ENCODE assay signal across 31 cellular contexts in genomic region chr13:95044452-95045205, GRCh38.
"Had no signal": no experiment of that assay in that cellular context is flagged by ENCODE, and none has a peak within 500 bp of the region (broad histone marks: within the 10 kb centered on the region; RNA-seq: fewer than 3 reads in every experiment).

No MANE protein-coding gene starts in this region.

- H3K4me1 Mint-ChIP-seq: mesothelial cell of epicardium, nephron, neural progenitor cell had no signal

- ATAC-seq: esophagus mucosa; gastrocnemius medialis; heart left ventricle; left lung; mucosa of descending colon; naive thymus-derived CD4-positive, alpha-beta T cell; sciatic nerve had no signal

- H3K27me3 ChIP-seq: colonic mucosa, gastrocnemius medialis, heart left ventricle, hepatocyte, left lung, neural progenitor cell, stomach, testis, tibial artery had no signal

- H3K27me3 Mint-ChIP-seq: dendritic cell treated with granulocyte-macrophage colony-stimulating factor and Interleukin-4, amounts not matched to agents 40 ng/mL and 50 ng/mL, for 4 days; naive thymus-derived CD4-positive, alpha-beta T cell; progenitor cell of endocrine pancreas; type B pancreatic cell had no signal

- H2AFZ ChIP-seq: hepatocyte, neural progenitor cell, parathyroid adenoma had no signal

- H3K4me3 ChIP-seq: colonic mucosa, gastrocnemius medialis, heart left ventricle, hepatocyte, left lung, mucosa of descending colon, neural progenitor cell, smooth muscle cell, stomach, testis, tibial artery had no signal

- H3K36me3 Mint-ChIP-seq: mesothelial cell of epicardium had no signal

- H3K4me3 Mint-ChIP-seq: dendritic cell treated with granulocyte-macrophage colony-stimulating factor and Interleukin-4, amounts not matched to agents 40 ng/mL and 50 ng/mL, for 4 days; endodermal cell; mesothelial cell of epicardium; naive thymus-derived CD4-positive, alpha-beta T cell; nephron; neural progenitor cell; type B pancreatic cell had no signal

- H3K9me3 ChIP-seq: colonic mucosa, gastrocnemius medialis, heart left ventricle, left lung, mucosa of descending colon, stomach, testis, tibial artery had no signal

- H3K27ac Mint-ChIP-seq: dendritic cell treated with granulocyte-macrophage colony-stimulating factor and Interleukin-4, amounts not matched to agents 40 ng/mL and 50 ng/mL, for 4 days; endodermal cell; mesothelial cell of epicardium; naive thymus-derived CD4-positive, alpha-beta T cell; nephron; neural progenitor cell; progenitor cell of endocrine pancreas; type B pancreatic cell had no signal

- H3K4me1 ChIP-seq: colonic mucosa, gastrocnemius medialis, heart left ventricle, left lung, parathyroid adenoma, stomach, testis, tibial artery had no signal

- H3K4me2 ChIP-seq: hepatocyte, neural progenitor cell, smooth muscle cell had no signal

- H3K36me3 ChIP-seq: colonic mucosa had no signal

- H3K79me2 ChIP-seq: hepatocyte, parathyroid adenoma had no signal

- H3K27ac ChIP-seq: colonic mucosa, epithelial cell of prostate, gastrocnemius medialis, heart left ventricle, hepatocyte, left lung, neural progenitor cell, parathyroid adenoma, stomach, testis, tibial artery had no signal

- DNase-seq: colonic mucosa; effector CD8-positive, alpha-beta T cell; endodermal cell; foreskin fibroblast; gastrocnemius medialis; heart left ventricle; kidney; left lung; mesenchymal stem cell; mucosa of descending colon; naive thymus-derived CD4-positive, alpha-beta T cell; stimulated activated CD4-positive, alpha-beta T cell treated with anti-CD3 and anti-CD28 coated beads, Interleukin-12 subunit alpha, Interleukin-12 subunit beta, amount 100 ng/mL, for 4 hours; stimulated activated CD4-positive, alpha-beta T cell treated with anti-CD3 and anti-CD28 coated beads, Interleukin-1b, Interleukin-23, amount 100 ng/mL, for 48 hours; stimulated activated CD4-positive, alpha-beta T cell treated with anti-CD3 and anti-CD28 coated beads, Interleukin-4, amount 100 ng/mL, for 1 hour; stimulated activated CD8-positive, alpha-beta memory T cell treated with anti-CD3 and anti-CD28 coated beads, Interleukin-4, amount 100 ng/mL, for 48 hours; stimulated activated naive CD4-positive, alpha-beta T cell treated with Interleukin-2 at 50 U/mL for 16 hours; stomach; testis; tibial artery had no signal

- H3K9me3 Mint-ChIP-seq: dendritic cell treated with granulocyte-macrophage colony-stimulating factor and Interleukin-4, amounts not matched to agents 40 ng/mL and 50 ng/mL, for 4 days; endodermal cell; mesothelial cell of epicardium; nephron; neural progenitor cell had no signal

- H3K9ac ChIP-seq: neural progenitor cell, parathyroid adenoma had no signal
